Comparison of ENCODE assay signal across 1 cellular context in genomic region chr1:151908228-151908691, GRCh38.
TF ChIP-seq lines count a peak whose summit lies in the region.

No MANE protein-coding gene starts in this region.

TF ChIP-seq in IMR-90, 13 proteins besides CTCF, POLR2A, EP300 and RAD21:
- no peak for TF ChIP-seq MXI1 (IDR thresholded peaks at IDR 0.05; ENCODE audit: borderline replicate concordance, low read depth, low read length)
- TF ChIP-seq BHLHE40 (IDR thresholded peaks at IDR 0.05; ENCODE audit: low read depth, low read length), result no peak
- TF ChIP-seq NFE2L2 (IDR thresholded peaks at IDR 0.05; ENCODE audit: low read depth, low read length), result no peak
- TF ChIP-seq CEBPB (IDR thresholded peaks at IDR 0.05; ENCODE audit: low read depth, low read length), result no peak
- TF ChIP-seq CHD1 (IDR thresholded peaks at IDR 0.05; ENCODE audit: low read depth, low read length), result no peak
- no peak for TF ChIP-seq SMC3 (IDR thresholded peaks at IDR 0.05; ENCODE audit: low read depth, low read length)
- TF ChIP-seq RCOR1 (IDR thresholded peaks at IDR 0.05; ENCODE audit: insufficient replicate concordance, low read length), result no peak
- no peak for TF ChIP-seq MAFK (IDR thresholded peaks at IDR 0.05; ENCODE audit: low read depth, low read length)
- TF ChIP-seq MAZ (IDR thresholded peaks at IDR 0.05; ENCODE audit: borderline replicate concordance, low read depth, low read length), result no peak
- no peak for TF ChIP-seq FOS (IDR thresholded peaks at IDR 0.05; ENCODE audit: low read depth, low read length)
- TF ChIP-seq ELK1 (IDR thresholded peaks at IDR 0.05; ENCODE audit: borderline replicate concordance, low read depth, low read length), result no peak
- TF ChIP-seq RFX5 (IDR thresholded peaks at IDR 0.05; ENCODE audit: low read depth, low read length), result no peak
- TF ChIP-seq USF2 (IDR thresholded peaks at IDR 0.05; ENCODE audit: low read depth, low read length), result no peak
